Comparison of ENCODE assay signal across 8 cellular contexts in genomic region chr12:12786716-12787601, GRCh38. TPM values are rescaled to one million over a fixed set of nuclear protein-coding genes. Genes with fewer than 3 reads are reported as not detected.
DNase-seq lines count a peak whose midpoint lies in the region; ATAC-seq and TF ChIP-seq lines count a peak whose summit lies in the region.

No MANE protein-coding gene starts in this region.

- peak in 3 of 4 donors; percentile 62 to 93 (median 82) for TF ChIP-seq POLR2A in esophagus squamous epithelium (IDR thresholded peaks at IDR 0.05)

- H3K27ac Mint-ChIP-seq in stimulated activated memory B cell treated with anti-CD40 and anti-IgM and Interleukin-4, amounts not matched to agents 10 μg/mL and 1 μg/mL and 100 μg/mL, for 72 hours = peak overlapping the region; percentile 94

- H4K20me1 ChIP-seq in OCI-LY3 (ENCODE audit: insufficient read depth, low read length) = no peaks in the 10 kb centered on the region

- H3K4me1 ChIP-seq in OCI-LY3 (ENCODE audit: low read length) (peaks cover 31% of the 10 kb centered on the region), esophagus squamous epithelium (peaks cover 15 to 50% (median 20%) of the 10 kb centered on the region in 3 donors)

- H3K36me3 Mint-ChIP-seq in stimulated activated memory B cell treated with anti-CD40 and anti-IgM and Interleukin-4, amounts not matched to agents 10 μg/mL and 1 μg/mL and 100 μg/mL, for 72 hours = no peaks in the 10 kb centered on the region

- H3K4me1 Mint-ChIP-seq in stimulated activated memory B cell treated with anti-CD40 and anti-IgM and Interleukin-4, amounts not matched to agents 10 μg/mL and 1 μg/mL and 100 μg/mL, for 72 hours = peaks cover 33% of the 10 kb centered on the region

- H3K4me3 Mint-ChIP-seq in stimulated activated memory B cell treated with anti-CD40 and anti-IgM and Interleukin-4, amounts not matched to agents 10 μg/mL and 1 μg/mL and 100 μg/mL, for 72 hours = peak overlapping the region; percentile 90

- TF ChIP-seq CTCF in OCI-LY3 (IDR thresholded peaks at IDR 0.05; ENCODE audit: low read depth, low read length) = no peak
- TF ChIP-seq CTCF in esophagus squamous epithelium (IDR thresholded peaks at IDR 0.05) = peak in 4 of 6 experiments; percentile 34 to 61 (median 41)

- H3K79me2 ChIP-seq in OCI-LY3 (ENCODE audit: low read length) = no peaks in the 10 kb centered on the region

- peak; percentile 83 for ATAC-seq in GM19372 (IDR thresholded peaks at IDR 0.05; ENCODE audit: low read depth, unreplicated experiment)
- ATAC-seq in HG03460 (IDR thresholded peaks at IDR 0.05; ENCODE audit: unreplicated experiment) = peak; percentile 76
- peak; percentile 95 for ATAC-seq in stimulated activated memory B cell treated with anti-CD40 and anti-IgM and Interleukin-4, amounts not matched to agents 10 μg/mL and 1 μg/mL and 100 μg/mL, for 72 hours

- peak overlapping the region; percentile 73 for H3K9ac ChIP-seq in OCI-LY3 (ENCODE audit: low read length)

- peak overlapping the region; percentile 94 for H2AFZ ChIP-seq in OCI-LY3 (ENCODE audit: low read depth, low read length)

- H3K4me2 ChIP-seq in OCI-LY3 (ENCODE audit: low read length) = peak overlapping the region; percentile 85

- no peaks in the 10 kb centered on the region for H3K36me3 ChIP-seq in OCI-LY3 (replicated peaks; ENCODE audit: low read depth, low read length)
- no peaks in the 10 kb centered on the region for H3K36me3 ChIP-seq in esophagus squamous epithelium

- DNase-seq in COLO829 (ENCODE audit: low spot score) (peak; percentile 89), activated T-helper 1 cell treated with Interleukin-2 at 50 U/mL for 16 hours (ENCODE audit: low read depth) (peak; percentile 71), esophagus squamous epithelium (lab: John Stamatoyannopoulos, UW) (no peak), myocyte (ENCODE audit: low read depth) (peak; percentile 88)

- H3K4me3 ChIP-seq in OCI-LY3 (ENCODE audit: low read length) (peak overlapping the region; percentile 82), esophagus squamous epithelium (peak overlapping the region; percentile 55 to 84 (median 68))

- H3K27ac ChIP-seq in OCI-LY3 (ENCODE audit: low read length) (no peak overlapping the region), esophagus squamous epithelium (peak overlapping the region; percentile 84 to 96 (median 92))

- WGBS in esophagus squamous epithelium, 2 donors = 0% methylated on average over 2 to 6 of the region's 80 CpGs

- no peaks in the 10 kb centered on the region for H3K9me3 Mint-ChIP-seq in stimulated activated memory B cell treated with anti-CD40 and anti-IgM and Interleukin-4, amounts not matched to agents 10 μg/mL and 1 μg/mL and 100 μg/mL, for 72 hours

- H3K9me3 ChIP-seq in OCI-LY3 (ENCODE audit: insufficient read depth, low read length) (no peaks in the 10 kb centered on the region), esophagus squamous epithelium (no peaks in the 10 kb centered on the region)

- intact Hi-C loops in esophagus squamous epithelium (cut with DNase I) = no loop called here

- no peaks in the 10 kb centered on the region for H3K27me3 Mint-ChIP-seq in stimulated activated memory B cell treated with anti-CD40 and anti-IgM and Interleukin-4, amounts not matched to agents 10 μg/mL and 1 μg/mL and 100 μg/mL, for 72 hours

- H3K27me3 ChIP-seq in OCI-LY3 (ENCODE audit: low read depth, low read length) (peaks cover 21% of the 10 kb centered on the region), esophagus squamous epithelium (no peaks in the 10 kb centered on the region)

RNA-seq across cellular contexts. Expression of gene APOLD1, which starts 1.5 kb away (rescaled TPM):
- total RNA-seq in esophagus squamous epithelium (10 to 100 TPM in 1 of 4 donors, 1 to 10 TPM in 3; 2.5 to 14.1 (median 6.8) TPM), myocyte (5.1 and 6.4 TPM in 2 replicates)
- 1.8 TPM for polyA plus RNA-seq in myocyte (2012)

RNA-seq across cellular contexts. Expression of gene DDX47, which starts 26.2 kb away (rescaled TPM):
- 10 to 100 TPM; 40.6 to 67.9 (median 55.3) TPM for total RNA-seq in esophagus squamous epithelium
- total RNA-seq in myocyte = 57.4 and 63.7 TPM in 2 replicates
- 34.0 TPM for polyA plus RNA-seq in myocyte (2012)
